In genomic region chr1:83641206-83641658, GRCh38 we compare ENCODE assay signal across 12 cellular contexts.
DNase-seq lines count a peak whose midpoint lies in the region; ATAC-seq and FAIRE-seq lines count a peak whose summit lies in the region.
"Had no signal": no experiment of that assay in that cellular context is flagged by ENCODE, and none has a peak within 500 bp of the region (broad histone marks: within the 10 kb centered on the region; RNA-seq: fewer than 3 reads in every experiment).

No MANE protein-coding gene starts in this region.

- H3K27me3 Mint-ChIP-seq in activated T-helper 2 cell treated with anti-CD3 and anti-CD28 coated beads, Interferon-gamma antibody, Interleukin-2, Interleukin-4, amounts not matched to agents 10 μg/mL and 5 μg/mL and 100 μg/mL, durations not matched to agents 14 hours and 24 hours and 36 hours (ENCODE audit: low read depth) = no peaks in the 10 kb centered on the region
- H3K27me3 Mint-ChIP-seq: CD8-positive, alpha-beta memory T cell had no signal

- H3K9ac ChIP-seq in Karpas-422 (ENCODE audit: low read length) = no peak overlapping the region

- no peaks in the 10 kb centered on the region for H4K20me1 ChIP-seq in Karpas-422 (ENCODE audit: insufficient read depth, low read depth, low read length)

- H3K9me3 Mint-ChIP-seq in activated T-helper 2 cell treated with anti-CD3 and anti-CD28 coated beads, Interferon-gamma antibody, Interleukin-2, Interleukin-4, amounts not matched to agents 10 μg/mL and 5 μg/mL and 100 μg/mL, durations not matched to agents 14 hours and 24 hours and 36 hours = no peaks in the 10 kb centered on the region
- H3K9me3 Mint-ChIP-seq in activated naive CD4-positive, alpha-beta T cell treated with anti-CD3 and anti-CD28 coated beads, Interleukin-2, amount 50 U/mL, for 72 hours = peaks cover 0 to 9% of the 10 kb centered on the region in 2 donors

- H3K4me3 ChIP-seq in Karpas-422 (ENCODE audit: low read length) (no peak overlapping the region), muscle layer of duodenum (ENCODE audit: low read depth in 1 of 2, low read length in 2 of 2) (peak overlapping the region in 1 of 2 donors; percentile 3)
- H3K4me3 ChIP-seq: K562 had no signal

- no peaks in the 10 kb centered on the region for H3K4me1 ChIP-seq in Karpas-422 (ENCODE audit: low read length)
- peaks cover 0 to 21% of the 10 kb centered on the region in 2 donors for H3K4me1 ChIP-seq in muscle layer of duodenum (ENCODE audit: control insufficient read depth in 1 of 2, insufficient read depth in 2 of 2, low read length in 2 of 2)

- H3K27ac Mint-ChIP-seq in activated T-helper 2 cell treated with anti-CD3 and anti-CD28 coated beads, Interferon-gamma antibody, Interleukin-2, Interleukin-4, amounts not matched to agents 10 μg/mL and 5 μg/mL and 100 μg/mL, durations not matched to agents 14 hours and 24 hours and 36 hours = no peak overlapping the region
- no peak overlapping the region for H3K27ac Mint-ChIP-seq in activated naive CD4-positive, alpha-beta T cell treated with anti-CD3 and anti-CD28 coated beads, Interleukin-2, amount 50 U/mL, for 72 hours
- H3K27ac Mint-ChIP-seq: CD8-positive, alpha-beta memory T cell; natural killer cell had no signal

- H3K27ac ChIP-seq in Karpas-422 (ENCODE audit: low read length) (no peak overlapping the region), muscle layer of duodenum (ENCODE audit: low read length) (peak overlapping the region; percentile 6)

- no peaks in the 10 kb centered on the region for H3K27me3 ChIP-seq in Karpas-422 (ENCODE audit: low read length)
- no peaks in the 10 kb centered on the region for H3K27me3 ChIP-seq in muscle layer of duodenum (ENCODE audit: low read depth, low read length)

- H3K9me3 ChIP-seq in Karpas-422 (ENCODE audit: low read length) = no peaks in the 10 kb centered on the region
- H3K9me3 ChIP-seq in muscle layer of duodenum (ENCODE audit: control insufficient read depth in 1 of 2, low read length in 2 of 2) = no peaks in the 10 kb centered on the region

- ATAC-seq in activated naive CD4-positive, alpha-beta T cell treated with anti-CD3 and anti-CD28 coated beads, Interleukin-2, amount 50 U/mL, for 72 hours = no peak
- ATAC-seq: K562, natural killer cell had no signal

- no peaks in the 10 kb centered on the region for H3K36me3 Mint-ChIP-seq in activated T-helper 2 cell treated with anti-CD3 and anti-CD28 coated beads, Interferon-gamma antibody, Interleukin-2, Interleukin-4, amounts not matched to agents 10 μg/mL and 5 μg/mL and 100 μg/mL, durations not matched to agents 14 hours and 24 hours and 36 hours (ENCODE audit: low read depth)
- H3K36me3 Mint-ChIP-seq in activated naive CD4-positive, alpha-beta T cell treated with anti-CD3 and anti-CD28 coated beads, Interleukin-2, amount 50 U/mL, for 72 hours = peaks cover 4% of the 10 kb centered on the region in 2 donors
- H3K36me3 Mint-ChIP-seq: CD8-positive, alpha-beta memory T cell; natural killer cell had no signal

- intact Hi-C loops in activated T-helper 2 cell treated with anti-CD3 and anti-CD28 coated beads, Interferon-gamma antibody, Interleukin-2, Interleukin-4, amounts not matched to agents 10 μg/mL and 5 μg/mL and 100 μg/mL, durations not matched to agents 14 hours and 24 hours and 36 hours (cut with micrococcal nuclease) = no loop called here

- H3K4me1 Mint-ChIP-seq in activated T-helper 2 cell treated with anti-CD3 and anti-CD28 coated beads, Interferon-gamma antibody, Interleukin-2, Interleukin-4, amounts not matched to agents 10 μg/mL and 5 μg/mL and 100 μg/mL, durations not matched to agents 14 hours and 24 hours and 36 hours (ENCODE audit: low read depth) = peaks cover 5% of the 10 kb centered on the region
- H3K4me1 Mint-ChIP-seq: CD8-positive, alpha-beta memory T cell; natural killer cell had no signal

- no peaks in the 10 kb centered on the region for H3K79me2 ChIP-seq in Karpas-422 (ENCODE audit: low read length)

- H3K4me2 ChIP-seq in Karpas-422 (ENCODE audit: low read depth, low read length, poor library complexity, severe bottlenecking) = peak overlapping the region; percentile 2

- DNase-seq in A172 (ENCODE audit: low spot score) (peak; percentile 32), Karpas-422 (no peak), germinal center (ENCODE audit: low spot score) (no peak), COR-L47 (lab: John Stamatoyannopoulos, UW) (no peak)
- DNase-seq in activated T-helper 2 cell treated with anti-CD3 and anti-CD28 coated beads, Interferon-gamma antibody, Interleukin-2, Interleukin-4, amounts not matched to agents 10 μg/mL and 5 μg/mL and 100 μg/mL, durations not matched to agents 14 hours and 24 hours and 36 hours (ENCODE audit: low spot score) = no peak
- DNase-seq in activated naive CD4-positive, alpha-beta T cell treated with anti-CD3 and anti-CD28 coated beads, Interleukin-2, amount 50 U/mL, for 72 hours (ENCODE audit: low spot score in 2 of 2) = no peak
- DNase-seq: activated CD8-positive, alpha-beta memory T cell treated with anti-CD3 and anti-CD28 coated beads, Interleukin-2, amount 50 U/mL, for 4 hours; CD8-positive, alpha-beta memory T cell; natural killer cell had no signal

- no peaks in the 10 kb centered on the region for H3K9me2 ChIP-seq in Karpas-422 (replicated peaks; ENCODE audit: insufficient read depth, low read length)

- peak; percentile 61 for FAIRE-seq in endometrium (lab: Jason Lieb, UNC)
- FAIRE-seq: K562 had no signal

- H3K4me3 Mint-ChIP-seq in activated T-helper 2 cell treated with anti-CD3 and anti-CD28 coated beads, Interferon-gamma antibody, Interleukin-2, Interleukin-4, amounts not matched to agents 10 μg/mL and 5 μg/mL and 100 μg/mL, durations not matched to agents 14 hours and 24 hours and 36 hours (ENCODE audit: low read depth) = no peak overlapping the region
- H3K4me3 Mint-ChIP-seq: CD8-positive, alpha-beta memory T cell; natural killer cell had no signal

- no peaks in the 10 kb centered on the region for H3K36me3 ChIP-seq in Karpas-422 (ENCODE audit: insufficient read depth, low read length)
- no peaks in the 10 kb centered on the region for H3K36me3 ChIP-seq in muscle layer of duodenum (ENCODE audit: control insufficient read depth in 1 of 2, insufficient read depth in 2 of 2, low read length in 2 of 2)

- H2AFZ ChIP-seq in Karpas-422 (ENCODE audit: low read length) = peak overlapping the region; percentile 3; the same call in 1 of the 2 replicates
